Comparison of ENCODE assay signal across 8 cellular contexts in the genomic region with DNA sequence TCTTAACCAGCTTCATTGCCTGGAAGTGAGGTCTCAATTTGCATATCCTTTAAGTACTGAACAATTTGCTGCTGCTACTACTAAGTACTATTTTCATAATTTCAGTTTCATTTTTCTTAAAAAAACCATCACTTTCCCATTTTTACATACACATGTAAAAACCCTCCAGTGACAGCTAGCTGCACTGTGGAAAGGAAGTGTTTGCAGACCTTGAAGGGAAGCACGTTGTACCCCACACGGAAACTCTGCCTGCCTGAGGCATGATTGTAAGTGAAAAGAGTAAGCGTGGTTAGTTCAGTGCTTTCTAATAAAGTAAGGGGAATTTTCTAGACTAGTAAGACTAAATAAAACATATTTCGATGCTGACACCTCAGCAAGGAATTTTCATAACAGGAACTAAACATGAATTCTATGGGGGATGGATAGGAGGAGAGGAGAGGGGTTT.
DNase-seq lines count a peak whose midpoint lies in the region; ATAC-seq and TF ChIP-seq lines count a peak whose summit lies in the region.

No MANE protein-coding gene starts in this region.

- H3K4me1 ChIP-seq in lower lobe of right lung, result peaks cover 32% of the 10 kb centered on the region

- no peaks in the 10 kb centered on the region for H3K27me3 Mint-ChIP-seq in activated CD4-positive, alpha-beta T cell treated with anti-CD3 and anti-CD28 coated beads, Interleukin-2, amount 10 ng/mL, durations not matched to agents 24 days and 14 days
- H3K27me3 Mint-ChIP-seq in activated naive CD4-positive, alpha-beta T cell treated with anti-CD3 and anti-CD28 coated beads, Interleukin-2, amount 10 ng/mL, durations not matched to agents 7 days and 5 days, result no peaks in the 10 kb centered on the region

- peak overlapping the region; percentile 71 for H3K27ac Mint-ChIP-seq in activated CD4-positive, alpha-beta T cell treated with anti-CD3 and anti-CD28 coated beads, Interleukin-2, amount 10 ng/mL, durations not matched to agents 24 days and 14 days
- H3K27ac Mint-ChIP-seq in activated naive CD4-positive, alpha-beta T cell treated with anti-CD3 and anti-CD28 coated beads, Interleukin-2, amount 10 ng/mL, durations not matched to agents 7 days and 5 days, result peak overlapping the region; percentile 82

- intact Hi-C loops in activated CD4-positive, alpha-beta T cell treated with anti-CD3 and anti-CD28 coated beads, Interleukin-2, amount 10 ng/mL, durations not matched to agents 24 days and 14 days (cut with micrococcal nuclease), result loop anchor here (1.0 to 10.0 kb wide), 8 partner anchors 36 to 952 kb away; a partner anchor contains a TSS
- intact Hi-C loops in lower lobe of right lung (cut with DNase I), result no loop called here

- H3K4me3 ChIP-seq in lower lobe of right lung, result no peak overlapping the region

- ATAC-seq in HG03097 (IDR thresholded peaks at IDR 0.05; ENCODE audit: low FRiP score, unreplicated experiment), result peak; percentile 92
- no peak for ATAC-seq in lower lobe of right lung

- CTCF ChIA-PET in activated naive CD4-positive, alpha-beta T cell treated with anti-CD3 and anti-CD28 coated beads, Interleukin-2, amount 10 ng/mL, durations not matched to agents 7 days and 5 days (lab: Charles Lee), result interaction anchor here (0.9 kb wide), 1 partner anchor 16 kb away, joined by 3 read pairs; no protein-coding TSS in a partner anchor

- no peaks in the 10 kb centered on the region for H3K27me3 ChIP-seq in lower lobe of right lung (ENCODE audit: low read depth)

- peak overlapping the region; percentile 70 for H3K4me3 Mint-ChIP-seq in activated CD4-positive, alpha-beta T cell treated with anti-CD3 and anti-CD28 coated beads, Interleukin-2, amount 10 ng/mL, durations not matched to agents 24 days and 14 days
- peak overlapping the region; percentile 11 for H3K4me3 Mint-ChIP-seq in activated naive CD4-positive, alpha-beta T cell treated with anti-CD3 and anti-CD28 coated beads, Interleukin-2, amount 10 ng/mL, durations not matched to agents 7 days and 5 days

- peaks cover 4% of the 10 kb centered on the region for H3K9me3 Mint-ChIP-seq in activated CD4-positive, alpha-beta T cell treated with anti-CD3 and anti-CD28 coated beads, Interleukin-2, amount 10 ng/mL, durations not matched to agents 24 days and 14 days
- H3K9me3 Mint-ChIP-seq in activated naive CD4-positive, alpha-beta T cell treated with anti-CD3 and anti-CD28 coated beads, Interleukin-2, amount 10 ng/mL, durations not matched to agents 7 days and 5 days, result no peaks in the 10 kb centered on the region

- H3K36me3 ChIP-seq in lower lobe of right lung, result peaks cover 8% of the 10 kb centered on the region

- H3K36me3 Mint-ChIP-seq in activated CD4-positive, alpha-beta T cell treated with anti-CD3 and anti-CD28 coated beads, Interleukin-2, amount 10 ng/mL, durations not matched to agents 24 days and 14 days (ENCODE audit: low read depth), result peaks cover 8% of the 10 kb centered on the region
- H3K36me3 Mint-ChIP-seq in activated naive CD4-positive, alpha-beta T cell treated with anti-CD3 and anti-CD28 coated beads, Interleukin-2, amount 10 ng/mL, durations not matched to agents 7 days and 5 days, result peaks cover 3% of the 10 kb centered on the region

- no peak overlapping the region for H3K27ac ChIP-seq in lower lobe of right lung

- peak; percentile 84 for DNase-seq in activated CD4-positive, alpha-beta T cell treated with anti-CD3 and anti-CD28 coated beads, Interleukin-2, amount 10 ng/mL, durations not matched to agents 24 days and 14 days
- no peak for DNase-seq in activated CD4-positive, alpha-beta T cell treated with anti-CD3 and anti-CD28 coated beads, Interleukin-2, amount 50 U/mL, for 4 hours
- DNase-seq in activated naive CD4-positive, alpha-beta T cell treated with anti-CD3 and anti-CD28 coated beads, Interleukin-2, amount 10 ng/mL, durations not matched to agents 7 days and 5 days, result peak; percentile 49
- peak; percentile 28 to 32 for DNase-seq in stimulated activated CD4-positive, alpha-beta T cell treated with anti-CD3 and anti-CD28 coated beads, Interleukin-4, amount 100 ng/mL, for 4 hours
- DNase-seq in lower lobe of right lung, result no peak
- no peak for DNase-seq in NCI-H2029 treated with DMSO at 0.1 percent for 48 hours (lab: John Stamatoyannopoulos, UW)
- DNase-seq in NCI-H1048 (lab: John Stamatoyannopoulos, UW), result no peak

- peaks cover 45% of the 10 kb centered on the region for H3K4me1 Mint-ChIP-seq in activated CD4-positive, alpha-beta T cell treated with anti-CD3 and anti-CD28 coated beads, Interleukin-2, amount 10 ng/mL, durations not matched to agents 24 days and 14 days
- H3K4me1 Mint-ChIP-seq in activated naive CD4-positive, alpha-beta T cell treated with anti-CD3 and anti-CD28 coated beads, Interleukin-2, amount 10 ng/mL, durations not matched to agents 7 days and 5 days, result peaks cover 28% of the 10 kb centered on the region

- no peaks in the 10 kb centered on the region for H3K9me3 ChIP-seq in lower lobe of right lung

- TF ChIP-seq CTCF in lower lobe of right lung (IDR thresholded peaks at IDR 0.05), result no peak

Comparison
In these comparisons a context has a peak if more than half of its experiments do, and no peak if none do; other contexts are left out.
1. DNase-seq: peak in activated CD4-positive, alpha-beta T cell treated with anti-CD3 and anti-CD28 coated beads, Interleukin-2, amount 10 ng/mL, durations not matched to agents 24 days and 14 days (single experiment), activated naive CD4-positive, alpha-beta T cell treated with anti-CD3 and anti-CD28 coated beads, Interleukin-2, amount 10 ng/mL, durations not matched to agents 7 days and 5 days (single experiment) and stimulated activated CD4-positive, alpha-beta T cell treated with anti-CD3 and anti-CD28 coated beads, Interleukin-4, amount 100 ng/mL, for 4 hours (2 of 2); none in activated CD4-positive, alpha-beta T cell treated with anti-CD3 and anti-CD28 coated beads, Interleukin-2, amount 50 U/mL, for 4 hours (0 of 2), lower lobe of right lung (single experiment), NCI-H2029 treated with DMSO at 0.1 percent for 48 hours (single experiment) and NCI-H1048 (single experiment).